Comparison of ENCODE assay signal across 15 cellular contexts in the genomic region with DNA sequence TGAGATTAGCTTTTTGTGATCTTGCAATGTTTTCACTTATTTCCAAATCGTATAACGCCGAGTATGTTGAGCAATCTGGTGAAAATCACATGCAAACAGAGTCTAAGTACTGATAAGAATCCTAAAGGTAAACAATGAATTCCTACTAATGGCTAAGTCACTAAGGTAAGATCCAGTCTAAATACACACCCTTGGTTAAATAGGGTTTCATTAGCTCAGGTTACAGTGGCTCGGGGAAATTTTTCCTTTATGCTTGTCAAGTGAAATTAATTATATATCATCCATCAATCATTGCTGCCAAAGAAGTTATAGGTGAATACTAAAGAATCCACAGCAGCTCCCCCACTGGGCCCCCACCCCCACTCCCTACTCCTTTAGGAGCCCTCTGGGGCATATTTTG.
DNase-seq lines count a peak whose midpoint lies in the region; ATAC-seq, FAIRE-seq and TF ChIP-seq lines count a peak whose summit lies in the region.
"Had no signal": no experiment of that assay in that cellular context is flagged by ENCODE, and none has a peak within 500 bp of the region (broad histone marks: within the 10 kb centered on the region; RNA-seq: fewer than 3 reads in every experiment).

No MANE protein-coding gene starts in this region.

- no peaks in the 10 kb centered on the region for H3K9me3 ChIP-seq in HepG2 (ENCODE audit: low read length)
- H3K9me3 ChIP-seq: sigmoid colon, vagina had no signal

- BruUV-seq in HepG2 (replicated peaks; lab: Mats Ljungman, UMichigan), result no TSS peak

- 0% methylated on average over 4 of the region's 4 CpGs for WGBS in HepG2 (ENCODE audit: low lambda C conversion rate)

- in situ Hi-C loops in HepG2 (cut with HindIII; ENCODE audit: extremely low pct_ligation_motif_present, low pct_unique_long_range_greater_than_20kb), result no loop called here

- TF ChIP-seq POLR2A in HepG2 (IDR thresholded peaks at IDR 0.05; ENCODE audit: insufficient read depth in 1 of 2, low read depth in 2 of 2, low read length in 2 of 2), result no peak

- H3K27me3 Mint-ChIP-seq in activated T-helper 1 cell treated with anti-CD3 and anti-CD28 coated beads, Interleukin-12 subunit alpha, Interleukin-12 subunit beta, Interleukin-2, Interleukin-4 antibody, amounts not matched to agents 30 ng/mL and 10 ng/mL and 1 ng/mL, durations not matched to agents 14 hours and 24 hours and 36 hours (ENCODE audit: insufficient read depth), result no peaks in the 10 kb centered on the region
- H3K27me3 Mint-ChIP-seq: activated CD4-positive, alpha-beta T cell treated with anti-CD3 and anti-CD28 coated beads, Interleukin-2, amount 10 ng/mL, durations not matched to agents 7 days and 5 days; CD8-positive, alpha-beta memory T cell had no signal

- H3K4me1 ChIP-seq in HepG2 (ENCODE audit: insufficient read depth, low read length), result 0 out of 2 replicates have a peak, but pooled peaks cover 7% of the 10 kb centered on the region
- H3K4me1 ChIP-seq: left ventricle myocardium inferior, sigmoid colon, vagina had no signal

- no peaks in the 10 kb centered on the region for H3K9me3 Mint-ChIP-seq in activated T-helper 1 cell treated with anti-CD3 and anti-CD28 coated beads, Interleukin-12 subunit alpha, Interleukin-12 subunit beta, Interleukin-2, Interleukin-4 antibody, amounts not matched to agents 30 ng/mL and 10 ng/mL and 1 ng/mL, durations not matched to agents 14 hours and 24 hours and 36 hours
- H3K9me3 Mint-ChIP-seq: activated CD4-positive, alpha-beta T cell treated with anti-CD3 and anti-CD28 coated beads, Interleukin-2, amount 10 ng/mL, durations not matched to agents 7 days and 5 days had no signal

- H3K27ac ChIP-seq in C4-2B (peak overlapping the region; percentile 27; the same call in 1 of the 2 replicates), HepG2 (ENCODE audit: extremely low read length, insufficient read depth, low read length) (no peak overlapping the region)
- H3K27ac ChIP-seq: left ventricle myocardium inferior, sigmoid colon, vagina had no signal

- no peaks in the 10 kb centered on the region for H3K4me1 Mint-ChIP-seq in activated T-helper 1 cell treated with anti-CD3 and anti-CD28 coated beads, Interleukin-12 subunit alpha, Interleukin-12 subunit beta, Interleukin-2, Interleukin-4 antibody, amounts not matched to agents 30 ng/mL and 10 ng/mL and 1 ng/mL, durations not matched to agents 14 hours and 24 hours and 36 hours (ENCODE audit: low read depth)
- H3K4me1 Mint-ChIP-seq: activated CD4-positive, alpha-beta T cell treated with anti-CD3 and anti-CD28 coated beads, Interleukin-2, amount 10 ng/mL, durations not matched to agents 7 days and 5 days; CD8-positive, alpha-beta memory T cell had no signal

- TF ChIP-seq CTCF in C4-2B (conservative IDR thresholded peaks at IDR 0.05) (no peak), HepG2 (CRISPR knock-in tag; IDR thresholded peaks at IDR 0.05) (no peak)

- intact Hi-C loops in HepG2 (cut with micrococcal nuclease; ENCODE audit: unreplicated experiment), result no loop called here
- intact Hi-C loops in activated T-helper 1 cell treated with anti-CD3 and anti-CD28 coated beads, Interleukin-12 subunit alpha, Interleukin-12 subunit beta, Interleukin-2, Interleukin-4 antibody, amounts not matched to agents 30 ng/mL and 10 ng/mL and 1 ng/mL, durations not matched to agents 14 hours and 24 hours and 36 hours (cut with micrococcal nuclease), result no loop called here

- H4K20me1 ChIP-seq in HepG2 (ENCODE audit: insufficient read depth, low read length), result no peaks in the 10 kb centered on the region

- no peaks in the 10 kb centered on the region for H3K36me3 ChIP-seq in HepG2 (replicated peaks in 1 of 2; ENCODE audit: control insufficient read depth in 1 of 2, insufficient read depth in 2 of 2, low read length in 2 of 2)
- H3K36me3 ChIP-seq: left ventricle myocardium inferior, sigmoid colon, vagina had no signal

- no peak for FAIRE-seq in HepG2 (lab: Jason Lieb, UNC)

- TF ChIP-seq RAD21 in HepG2 (CRISPR knock-in tag; IDR thresholded peaks at IDR 0.05), result no peak

- no peak overlapping the region for H3K4me3 Mint-ChIP-seq in activated T-helper 1 cell treated with anti-CD3 and anti-CD28 coated beads, Interleukin-12 subunit alpha, Interleukin-12 subunit beta, Interleukin-2, Interleukin-4 antibody, amounts not matched to agents 30 ng/mL and 10 ng/mL and 1 ng/mL, durations not matched to agents 14 hours and 24 hours and 36 hours
- H3K4me3 Mint-ChIP-seq: activated CD4-positive, alpha-beta T cell treated with anti-CD3 and anti-CD28 coated beads, Interleukin-2, amount 10 ng/mL, durations not matched to agents 7 days and 5 days; CD8-positive, alpha-beta memory T cell had no signal

- H3K9ac ChIP-seq in HepG2 (ENCODE audit: insufficient read depth, low read depth, low read length), result no peak overlapping the region

- H2AFZ ChIP-seq in HepG2 (ENCODE audit: low read length), result no peak overlapping the region

- CTCF ChIA-PET in HepG2 (lab: Yijun Ruan, JAX; ENCODE audit: low intra/inter-chr PET ratio, low total read pairs), result no interaction called here

- TF ChIP-seq EP300 in HepG2 (IDR thresholded peaks at IDR 0.05; ENCODE audit: low read depth in 2 of 2, low read length in 2 of 2) (no peak), HepG2 (CRISPR knock-in tag; IDR thresholded peaks at IDR 0.05; ENCODE audit: borderline replicate concordance) (no peak)

- H3K27ac Mint-ChIP-seq in activated T-helper 1 cell treated with anti-CD3 and anti-CD28 coated beads, Interleukin-12 subunit alpha, Interleukin-12 subunit beta, Interleukin-2, Interleukin-4 antibody, amounts not matched to agents 30 ng/mL and 10 ng/mL and 1 ng/mL, durations not matched to agents 14 hours and 24 hours and 36 hours, result no peak overlapping the region
- H3K27ac Mint-ChIP-seq: activated CD4-positive, alpha-beta T cell treated with anti-CD3 and anti-CD28 coated beads, Interleukin-2, amount 10 ng/mL, durations not matched to agents 7 days and 5 days; CD8-positive, alpha-beta memory T cell had no signal

- POLR2A ChIA-PET in HepG2 (lab: Yijun Ruan, JAX), result no interaction called here

- no peak overlapping the region for H3K4me3 ChIP-seq in HepG2 (replicated peaks in 1 of 3; ENCODE audit: insufficient read depth in 1 of 3, low read depth in 2 of 3, low read length in 3 of 3)
- H3K4me3 ChIP-seq: left ventricle myocardium inferior, sigmoid colon, vagina had no signal

- H3K4me2 ChIP-seq in HepG2 (ENCODE audit: low read depth, low read length), result no peak overlapping the region

- no peaks in the 10 kb centered on the region for H3K79me2 ChIP-seq in HepG2 (ENCODE audit: insufficient read depth, low read length)

- ATAC-seq in HepG2 (no peak), HG03135 (IDR thresholded peaks at IDR 0.05; ENCODE audit: unreplicated experiment) (no peak), HG02798 (IDR thresholded peaks at IDR 0.05; ENCODE audit: poor library complexity, unreplicated experiment) (no peak)

- no peaks in the 10 kb centered on the region for H3K36me3 Mint-ChIP-seq in activated T-helper 1 cell treated with anti-CD3 and anti-CD28 coated beads, Interleukin-12 subunit alpha, Interleukin-12 subunit beta, Interleukin-2, Interleukin-4 antibody, amounts not matched to agents 30 ng/mL and 10 ng/mL and 1 ng/mL, durations not matched to agents 14 hours and 24 hours and 36 hours (ENCODE audit: low read depth)
- H3K36me3 Mint-ChIP-seq: CD8-positive, alpha-beta memory T cell had no signal

- no peaks in the 10 kb centered on the region; a peak in 1 of 5 replicates for H3K27me3 ChIP-seq in HepG2 (ENCODE audit: control insufficient read depth in 1 of 2, insufficient read depth in 2 of 2, low read length in 2 of 2)
- H3K27me3 ChIP-seq: sigmoid colon, vagina had no signal

- DNase-seq in HT-29 (ENCODE audit: low spot score) (peak; percentile 52), NCI-H748 (lab: John Stamatoyannopoulos, UW; ENCODE audit: unreplicated experiment) (peak; percentile 29), HepG2 (ENCODE audit: low spot score) (peak; percentile 33), SHP77 treated with DMSO at 0.1 percent for 48 hours (lab: John Stamatoyannopoulos, UW) (no peak)
- DNase-seq in activated T-helper 1 cell treated with anti-CD3 and anti-CD28 coated beads, Interleukin-12 subunit alpha, Interleukin-12 subunit beta, Interleukin-2, Interleukin-4 antibody, amounts not matched to agents 30 ng/mL and 10 ng/mL and 1 ng/mL, durations not matched to agents 14 hours and 24 hours and 36 hours (ENCODE audit: low spot score), result no peak
- DNase-seq: activated CD4-positive, alpha-beta T cell treated with anti-CD3 and anti-CD28 coated beads, Interleukin-2, amount 10 ng/mL, durations not matched to agents 7 days and 5 days; activated naive CD4-positive, alpha-beta T cell treated with anti-CD3 and anti-CD28 coated beads, Interleukin-2, amount 50 U/mL, for 16 hours; CD8-positive, alpha-beta memory T cell; left ventricle myocardium inferior; NCI-H526 treated with DMSO at 0.1 percent for 48 hours; sigmoid colon had no signal

TF ChIP-seq in HepG2, 621 proteins besides CTCF, POLR2A, EP300 and RAD21 (continues in another document):
- TF ChIP-seq SMAD9 (CRISPR knock-in tag; IDR thresholded peaks at IDR 0.05) (no peak), FOXA3 (CRISPR knock-in tag; IDR thresholded peaks at IDR 0.05) (peak; percentile 47; the same call in 1 of the 2 replicates), NFKB2 (CRISPR knock-in tag; IDR thresholded peaks at IDR 0.05; ENCODE audit: borderline replicate concordance) (no peak)
- TF ChIP-seq, protein P1, sequence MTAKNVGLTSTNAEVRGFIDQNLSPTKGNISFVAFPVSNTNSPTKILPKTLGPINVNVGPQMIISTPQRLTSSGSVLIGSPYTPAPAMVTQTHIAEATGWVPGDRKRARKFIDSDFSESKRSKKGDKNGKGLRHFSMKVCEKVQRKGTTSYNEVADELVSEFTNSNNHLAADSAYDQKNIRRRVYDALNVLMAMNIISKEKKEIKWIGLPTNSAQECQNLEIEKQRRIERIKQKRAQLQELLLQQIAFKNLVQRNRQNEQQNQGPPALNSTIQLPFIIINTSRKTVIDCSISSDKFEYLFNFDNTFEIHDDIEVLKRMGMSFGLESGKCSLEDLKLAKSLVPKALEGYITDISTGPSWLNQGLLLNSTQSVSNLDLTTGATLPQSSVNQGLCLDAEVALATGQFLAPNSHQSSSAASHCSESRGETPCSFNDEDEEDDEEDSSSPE (CRISPR knock-in tag; IDR thresholded peaks at IDR 0.05), result no peak
- TF ChIP-seq, protein P2, sequence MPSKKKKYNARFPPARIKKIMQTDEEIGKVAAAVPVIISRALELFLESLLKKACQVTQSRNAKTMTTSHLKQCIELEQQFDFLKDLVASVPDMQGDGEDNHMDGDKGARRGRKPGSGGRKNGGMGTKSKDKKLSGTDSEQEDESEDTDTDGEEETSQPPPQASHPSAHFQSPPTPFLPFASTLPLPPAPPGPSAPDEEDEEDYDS (CRISPR knock-in tag; IDR thresholded peaks at IDR 0.05), result no peak
- TF ChIP-seq, protein P3, sequence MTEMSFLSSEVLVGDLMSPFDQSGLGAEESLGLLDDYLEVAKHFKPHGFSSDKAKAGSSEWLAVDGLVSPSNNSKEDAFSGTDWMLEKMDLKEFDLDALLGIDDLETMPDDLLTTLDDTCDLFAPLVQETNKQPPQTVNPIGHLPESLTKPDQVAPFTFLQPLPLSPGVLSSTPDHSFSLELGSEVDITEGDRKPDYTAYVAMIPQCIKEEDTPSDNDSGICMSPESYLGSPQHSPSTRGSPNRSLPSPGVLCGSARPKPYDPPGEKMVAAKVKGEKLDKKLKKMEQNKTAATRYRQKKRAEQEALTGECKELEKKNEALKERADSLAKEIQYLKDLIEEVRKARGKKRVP (CRISPR knock-in tag; IDR thresholded peaks at IDR 0.05), result peak in 1 of 2 experiments; percentile 61; a peak in 1 of 4 replicates

Comparison
In these comparisons a context has a peak if more than half of its experiments do, and no peak if none do; other contexts are left out.
1. DNase-seq: peak in HT-29 (single experiment), NCI-H748 (single experiment) and HepG2 (single experiment); none in activated T-helper 1 cell treated with anti-CD3 and anti-CD28 coated beads, Interleukin-12 subunit alpha, Interleukin-12 subunit beta, Interleukin-2, Interleukin-4 antibody, amounts not matched to agents 30 ng/mL and 10 ng/mL and 1 ng/mL, durations not matched to agents 14 hours and 24 hours and 36 hours (single experiment) and SHP77 treated with DMSO at 0.1 percent for 48 hours (single experiment).